ENCODE assay signal across 8 cellular contexts in genomic region chr4:162911349-162911748, GRCh38.
"Had no signal": no experiment of that assay in that cellular context is flagged by ENCODE, and none has a peak within 500 bp of the region (broad histone marks: within the 10 kb centered on the region; RNA-seq: fewer than 3 reads in every experiment).

No MANE protein-coding gene starts in this region.

- DNase-seq: GDM1, GF-D8 had no signal

- H3K4me3 ChIP-seq: GM12878 had no signal

- FAIRE-seq: G401.6, GM12878, GM12891, GM12892, GM18507, GM19239 had no signal

- ATAC-seq: GM12878 had no signal
